In genomic region chr14:57632649-57633048, GRCh38 we compare ENCODE assay signal across 31 cellular contexts.
"Had no signal": no experiment of that assay in that cellular context is flagged by ENCODE, and none has a peak within 500 bp of the region (broad histone marks: within the 10 kb centered on the region; RNA-seq: fewer than 3 reads in every experiment).

No MANE protein-coding gene starts in this region.

- ATAC-seq: activated CD4-positive, alpha-beta T cell treated with anti-CD3 and anti-CD28 coated beads for 36 hours; activated naive CD4-positive, alpha-beta T cell treated with anti-CD3 and anti-CD28 coated beads, Interleukin-2, amount 50 U/mL, for 72 hours; activated T-cell treated with anti-CD3 and anti-CD28 coated beads, Interleukin-2, amount 50 U/mL, for 4 hours; body of pancreas; K562; Right ventricle myocardium inferior had no signal

- H2AFZ ChIP-seq: PC-9 had no signal

- H3K36me3 ChIP-seq: adrenal gland, breast epithelium had no signal

- DNase-seq: activated CD4-positive, alpha-beta T cell treated with anti-CD3 and anti-CD28 coated beads for 36 hours; activated CD4-positive, alpha-beta T cell treated with anti-CD3 and anti-CD28 coated beads, Interleukin-2, amount 10 ng/mL, durations not matched to agents 7 days and 5 days; activated CD4-positive, alpha-beta T cell treated with anti-CD3 and anti-CD28 coated beads, Interleukin-2, amount 50 U/mL, for 48 hours; activated CD8-positive, alpha-beta memory T cell treated with anti-CD3 and anti-CD28 coated beads, Interleukin-2, amount 50 U/mL, for 4 hours; activated gamma-delta T cell treated with Interleukin-2 at 50 U/mL for 16 hours; activated naive CD4-positive, alpha-beta T cell treated with anti-CD3 and anti-CD28 coated beads for 36 hours; activated T-cell treated with anti-CD3 and anti-CD28 coated beads for 4 hours; activated T-cell treated with anti-CD3 and anti-CD28 coated beads, Interleukin-2, amount 50 U/mL, for 4 hours; adrenal gland; body of pancreas; NCI-H1048; NCI-H1436 treated with DMSO at 0.1 percent for 48 hours; NCI-H1694 treated with DMSO at 0.1 percent for 48 hours; NCI-H2029; NCI-H2171; NCI-H510A; NCI-H526; NCI-H748 treated with DMSO at 0.1 percent for 48 hours; NK-92 treated with Interleukin-12 subunit alpha and Interleukin-12 subunit beta, amount 100 ng/mL, for 24 hours; PC-9; SIG-M5; SW 1271; T1000 had no signal

- H3K9me3 ChIP-seq: adrenal gland, body of pancreas, breast epithelium had no signal

- FAIRE-seq: astrocyte, K562, RCC 7860, TTC549 had no signal

- H3K27ac ChIP-seq: adrenal gland, body of pancreas, breast epithelium, PC-9, RWPE1 had no signal

- H3K4me1 ChIP-seq: adrenal gland, body of pancreas, breast epithelium had no signal

- H3K4me2 ChIP-seq: PC-9 had no signal

- H3K4me3 ChIP-seq: adrenal gland, body of pancreas, breast epithelium, K562, PC-9 had no signal

- H3K27me3 ChIP-seq: adrenal gland, body of pancreas, breast epithelium had no signal
